ENCODE assay signal across 8 cellular contexts in genomic region chr1:169550294-169550693, GRCh38. TPM values are rescaled to one million over a fixed set of nuclear protein-coding genes. Genes with fewer than 3 reads are reported as not detected.
A peak's percentile ranks its signal among the peaks of the same experiment; 100 is the strongest.
DNase-seq lines count a peak whose midpoint lies in the region; ATAC-seq and TF ChIP-seq lines count a peak whose summit lies in the region.

No MANE protein-coding gene starts in this region.

- peak; percentile 67 for DNase-seq in A172 (ENCODE audit: low spot score)
- DNase-seq in GM10266 (ENCODE audit: extremely low spot score) = peak; percentile 19
- peak; percentile 69 for DNase-seq in Karpas-422
- peak; percentile 41 for DNase-seq in RPMI8226
- DNase-seq in fibroblast of gingiva (ENCODE audit: low read depth) = peak; percentile 24
- DNase-seq in non-pigmented ciliary epithelial cell (ENCODE audit: low read depth) = peak; percentile 18
- DNase-seq in activated T-cell treated with anti-CD3 and anti-CD28 coated beads, Interleukin-2, amount 50 U/mL, for 1 hour = no peak

- H2AFZ ChIP-seq in Karpas-422 (ENCODE audit: low read length) = no peak overlapping the region

- H3K79me2 ChIP-seq in Karpas-422 (ENCODE audit: low read length) = no peaks in the 10 kb centered on the region

- no peak overlapping the region for H3K4me2 ChIP-seq in Karpas-422 (ENCODE audit: low read depth, low read length, poor library complexity, severe bottlenecking)

- peak; percentile 58 for TF ChIP-seq CTCF in GM10266 (IDR thresholded peaks at IDR 0.05; ENCODE audit: control insufficient read depth, insufficient read depth, low read depth, missing control alignments)

- no peaks in the 10 kb centered on the region for H3K27me3 ChIP-seq in Karpas-422 (ENCODE audit: low read length)

- H3K27ac ChIP-seq in Karpas-422 (ENCODE audit: low read length) = no peak overlapping the region

- H3K4me3 ChIP-seq in Karpas-422 (ENCODE audit: low read length) = no peak overlapping the region

- H3K9me3 ChIP-seq in Karpas-422 (ENCODE audit: low read length) = no peaks in the 10 kb centered on the region

- no peaks in the 10 kb centered on the region for H4K20me1 ChIP-seq in Karpas-422 (ENCODE audit: insufficient read depth, low read depth, low read length)

- H3K36me3 ChIP-seq in Karpas-422 (ENCODE audit: insufficient read depth, low read length) = no peaks in the 10 kb centered on the region

- no peaks in the 10 kb centered on the region for H3K9me2 ChIP-seq in Karpas-422 (replicated peaks; ENCODE audit: insufficient read depth, low read length)

- no peak overlapping the region for H3K9ac ChIP-seq in Karpas-422 (ENCODE audit: low read length)

- peaks cover 10% of the 10 kb centered on the region for H3K4me1 ChIP-seq in Karpas-422 (ENCODE audit: low read length)

- ATAC-seq in GM18907 (IDR thresholded peaks at IDR 0.05; ENCODE audit: unreplicated experiment) = no peak

RNA-seq across cellular contexts. Expression of gene F5, which starts 36.0 kb away (rescaled TPM):
- total RNA-seq in A172 (2014; rRNA removed; shearing (Covaris generic)) = not detected in 2 replicates
- not detected in 2 replicates for total RNA-seq in Karpas-422 (2014; rRNA removed; shearing (Covaris generic); ENCODE audit: low replicate concordance)
